Comparison of ENCODE assay signal across 11 cellular contexts in the genomic region with DNA sequence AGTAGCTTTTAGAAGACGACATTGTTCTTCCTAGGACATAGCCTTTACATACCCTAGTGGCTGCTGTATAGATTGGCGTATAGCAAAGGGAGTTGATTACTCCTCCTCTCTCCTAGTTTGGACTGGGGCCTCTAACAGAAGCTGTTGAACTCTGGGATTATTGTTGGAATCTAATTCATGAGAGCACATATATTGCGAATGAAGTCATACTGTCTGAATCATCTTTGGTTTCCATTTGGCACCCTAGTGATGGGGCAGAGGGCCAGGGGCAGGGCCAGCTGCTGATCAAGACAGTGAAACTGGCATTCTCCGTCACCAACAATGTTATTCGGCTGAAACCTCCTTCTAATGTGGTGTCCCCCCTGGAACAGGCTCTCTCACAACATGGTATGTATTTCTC. TPM values are rescaled to one million over a fixed set of nuclear protein-coding genes. Genes with fewer than 3 reads are reported as not detected.
DNase-seq lines count a peak whose midpoint lies in the region; ATAC-seq and TF ChIP-seq lines count a peak whose summit lies in the region.
"Had no signal": no experiment of that assay in that cellular context is flagged by ENCODE, and none has a peak within 500 bp of the region (broad histone marks: within the 10 kb centered on the region; RNA-seq: fewer than 3 reads in every experiment).

No MANE protein-coding gene starts in this region.

- H3K27me3 Mint-ChIP-seq in naive thymus-derived CD4-positive, alpha-beta T cell: no peaks in the 10 kb centered on the region
- H3K27me3 Mint-ChIP-seq: activated T-cell treated with anti-CD3 and anti-CD28 coated beads, Interleukin-2, amount 50 U/mL, for 24 hours had no signal

- no peaks in the 10 kb centered on the region for H3K9me3 ChIP-seq in sigmoid colon
- no peaks in the 10 kb centered on the region for H3K9me3 ChIP-seq in naive thymus-derived CD4-positive, alpha-beta T cell (ENCODE audit: control insufficient read depth in 2 of 3, low read length in 3 of 3)

- 91 to 95% methylated on average over 5 of the region's 5 CpGs for WGBS in sigmoid colon, 2 donors

- no peak overlapping the region for H3K4me3 ChIP-seq in fibroblast of mammary gland (ENCODE audit: control insufficient read depth, low read depth, low read length)
- H3K4me3 ChIP-seq in sigmoid colon: peak overlapping the region in 1 of 4 donors; percentile 14
- H3K4me3 ChIP-seq in naive thymus-derived CD4-positive, alpha-beta T cell (ENCODE audit: low read length): no peak overlapping the region

- H3K4me1 ChIP-seq in sigmoid colon: peaks cover 0 to 11% (median 8%) of the 10 kb centered on the region in 4 donors
- H3K4me1 ChIP-seq in naive thymus-derived CD4-positive, alpha-beta T cell (ENCODE audit: control insufficient read depth in 2 of 2, insufficient read depth in 2 of 2, low read length in 2 of 2): no peaks in the 10 kb centered on the region

- no peak for TF ChIP-seq POLR2A in sigmoid colon (IDR thresholded peaks at IDR 0.05)

- ATAC-seq in SK-N-SH treated with all-trans-retinoic acid at 6 μM for 48 hours: peak; percentile 91
- ATAC-seq in naive thymus-derived CD4-positive, alpha-beta T cell: no peak

- peaks cover 0 to 3% (median 0%) of the 10 kb centered on the region in 7 donors for H3K4me1 Mint-ChIP-seq in naive thymus-derived CD4-positive, alpha-beta T cell

- H3K36me3 ChIP-seq in sigmoid colon: peaks cover 0 to 100% (median 45%) of the 10 kb centered on the region in 4 donors
- H3K36me3 ChIP-seq in naive thymus-derived CD4-positive, alpha-beta T cell (ENCODE audit: control insufficient read depth in 2 of 3, insufficient read depth in 3 of 3, low read length in 3 of 3): peaks cover 10 to 94% (median 30%) of the 10 kb centered on the region in 3 experiments

- DNase-seq in Daoy (ENCODE audit: low read depth) (peak; percentile 89), fibroblast of mammary gland (ENCODE audit: low read depth) (peak; percentile 81), sigmoid colon (no peak), cortex of kidney (lab: John Stamatoyannopoulos, UW) (no peak), NCI-H1694 treated with DMSO at 0.1 percent for 48 hours (lab: John Stamatoyannopoulos, UW) (no peak), occipital lobe (lab: John Stamatoyannopoulos, UW) (no peak)
- no peak for DNase-seq in naive thymus-derived CD4-positive, alpha-beta T cell
- DNase-seq: activated T-cell treated with anti-CD3 and anti-CD28 coated beads, Interleukin-2, amount 50 U/mL, for 24 hours; Calu3; NCI-H1092 treated with DMSO at 0.1 percent for 48 hours had no signal

- POLR2A ChIA-PET in naive thymus-derived CD4-positive, alpha-beta T cell (lab: Charles Lee): interaction anchor here (1.2 kb wide), 1 partner anchor 9 kb away, joined by 5 read pairs; no protein-coding TSS in a partner anchor

- peaks cover 14 to 58% (median 32%) of the 10 kb centered on the region in 5 donors for H3K36me3 Mint-ChIP-seq in naive thymus-derived CD4-positive, alpha-beta T cell

- CTCF ChIA-PET in naive thymus-derived CD4-positive, alpha-beta T cell (lab: Charles Lee): no interaction called here

- TF ChIP-seq EP300 in sigmoid colon (IDR thresholded peaks at IDR 0.05): no peak

- H3K9me3 Mint-ChIP-seq in naive thymus-derived CD4-positive, alpha-beta T cell: no peaks in the 10 kb centered on the region
- H3K9me3 Mint-ChIP-seq: activated T-cell treated with anti-CD3 and anti-CD28 coated beads, Interleukin-2, amount 50 U/mL, for 24 hours had no signal

- intact Hi-C loops in sigmoid colon (cut with DNase I): no loop called here
- intact Hi-C loops in naive thymus-derived CD4-positive, alpha-beta T cell (cut with micrococcal nuclease): no loop called here

- peak overlapping the region in 3 of 4 donors; percentile 37 to 65 (median 50) for H3K27ac ChIP-seq in sigmoid colon
- H3K27ac ChIP-seq in naive thymus-derived CD4-positive, alpha-beta T cell (ENCODE audit: low read depth, low read length): no peak overlapping the region

- no peaks in the 10 kb centered on the region for H3K27me3 ChIP-seq in sigmoid colon
- no peaks in the 10 kb centered on the region for H3K27me3 ChIP-seq in naive thymus-derived CD4-positive, alpha-beta T cell (ENCODE audit: control insufficient read depth in 2 of 2, insufficient read depth in 2 of 2, low read length in 2 of 2)

- TF ChIP-seq CTCF in fibroblast of mammary gland (conservative IDR thresholded peaks at IDR 0.05; ENCODE audit: control insufficient read depth, insufficient read depth, low read depth, low read length) (no peak), sigmoid colon (IDR thresholded peaks at IDR 0.05) (no peak)

- no peak overlapping the region for H3K27ac Mint-ChIP-seq in naive thymus-derived CD4-positive, alpha-beta T cell
- H3K27ac Mint-ChIP-seq: activated T-cell treated with anti-CD3 and anti-CD28 coated beads, Interleukin-2, amount 50 U/mL, for 24 hours had no signal

- no peak overlapping the region for H3K4me3 Mint-ChIP-seq in naive thymus-derived CD4-positive, alpha-beta T cell
- H3K4me3 Mint-ChIP-seq: activated T-cell treated with anti-CD3 and anti-CD28 coated beads, Interleukin-2, amount 50 U/mL, for 24 hours had no signal

TF ChIP-seq in SK-N-SH treated with all-trans-retinoic acid at 6 μM for 48 hours, 23 proteins besides CTCF, POLR2A, EP300 and RAD21:
- TF ChIP-seq, protein P1, sequence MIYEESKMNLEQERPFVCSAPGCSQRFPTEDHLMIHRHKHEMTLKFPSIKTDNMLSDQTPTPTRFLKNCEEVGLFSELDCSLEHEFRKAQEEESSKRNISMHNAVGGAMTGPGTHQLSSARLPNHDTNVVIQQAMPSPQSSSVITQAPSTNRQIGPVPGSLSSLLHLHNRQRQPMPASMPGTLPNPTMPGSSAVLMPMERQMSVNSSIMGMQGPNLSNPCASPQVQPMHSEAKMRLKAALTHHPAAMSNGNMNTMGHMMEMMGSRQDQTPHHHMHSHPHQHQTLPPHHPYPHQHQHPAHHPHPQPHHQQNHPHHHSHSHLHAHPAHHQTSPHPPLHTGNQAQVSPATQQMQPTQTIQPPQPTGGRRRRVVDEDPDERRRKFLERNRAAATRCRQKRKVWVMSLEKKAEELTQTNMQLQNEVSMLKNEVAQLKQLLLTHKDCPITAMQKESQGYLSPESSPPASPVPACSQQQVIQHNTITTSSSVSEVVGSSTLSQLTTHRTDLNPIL (CRISPR knock-in tag; IDR thresholded peaks at IDR 0.05; ENCODE audit: low read depth): 0 out of 2 replicates have a peak, but pooled peaks have one; percentile 24
- TF ChIP-seq SNAI2 (CRISPR knock-in tag; IDR thresholded peaks at IDR 0.05) (peak; percentile 58; the same call in 1 of the 2 replicates), PPARA (CRISPR knock-in tag; IDR thresholded peaks at IDR 0.05; ENCODE audit: borderline replicate concordance) (no peak)

RNA-seq across cellular contexts. Expression of a gene that starts 40.3 kb away (rescaled TPM):
- total RNA-seq in Daoy (2014; rRNA removed; shearing (Covaris generic)): 73.7 and 75.5 TPM in 2 replicates
- total RNA-seq in sigmoid colon: 10 to 100 TPM; 16.6 to 28.8 (median 24.6) TPM
- 10 to 100 TPM in 1 of 3 donors, 1 to 10 TPM in 2; 3.7 to 21.3 (median 5.4) TPM for polyA plus RNA-seq in sigmoid colon
- total RNA-seq in naive thymus-derived CD4-positive, alpha-beta T cell: 10 to 100 TPM; 55.7 to 98.7 (median 63.7) TPM
- polyA plus RNA-seq in naive thymus-derived CD4-positive, alpha-beta T cell: 10 to 100 TPM; 24.8 to 39.5 TPM
- total RNA-seq in occipital lobe: 17.8 TPM

RNA-seq across cellular contexts. Expression of a gene that starts 40.3 kb away (rescaled TPM):
- 19.0 and 21.8 TPM in 2 replicates for total RNA-seq in Daoy (2014; rRNA removed; shearing (Covaris generic))
- total RNA-seq in sigmoid colon (10 to 100 TPM; 66.7 to 78.3 (median 72.9) TPM), occipital lobe (56.6 TPM)
- polyA plus RNA-seq in sigmoid colon: 100 to 1,000 TPM in 1 of 3 donors, 10 to 100 TPM in 2; 49.7 to 143 (median 62.5) TPM
- 100 to 1,000 TPM in 2 of 5 experiments, 10 to 100 TPM in 3; 76.3 to 106 (median 86.2) TPM for total RNA-seq in naive thymus-derived CD4-positive, alpha-beta T cell
- polyA plus RNA-seq in naive thymus-derived CD4-positive, alpha-beta T cell: 10 to 100 TPM; 22.5 to 31.7 TPM

RNA-seq across cellular contexts. Expression of a gene that starts 40.4 kb away (rescaled TPM):
- total RNA-seq in Daoy (2014; rRNA removed; shearing (Covaris generic)): 16.3 and 17.1 TPM in 2 replicates
- 10 to 100 TPM in 1 of 4 donors, 1 to 10 TPM in 3; 6.2 to 11.4 (median 9.3) TPM for total RNA-seq in sigmoid colon
- polyA plus RNA-seq in sigmoid colon: 10 to 100 TPM in 1 of 3 donors, 1 to 10 TPM in 2; 2.4 to 11.1 (median 3.5) TPM
- 10 to 100 TPM in 2 of 5 experiments, 1 to 10 TPM in 3; 6.0 to 12.8 (median 9.5) TPM for total RNA-seq in naive thymus-derived CD4-positive, alpha-beta T cell
- 10 to 100 TPM in 1 of 2 donors, 1 to 10 TPM in 1; 7.6 to 10.5 TPM for polyA plus RNA-seq in naive thymus-derived CD4-positive, alpha-beta T cell
- 14.7 TPM for total RNA-seq in occipital lobe

RNA-seq across cellular contexts. Expression of a gene that starts 48.6 kb away (rescaled TPM):
- 7.8 and 27.4 TPM in 2 replicates for total RNA-seq in Daoy (2014; rRNA removed; shearing (Covaris generic))
- total RNA-seq in sigmoid colon: 10 to 100 TPM; 18.1 to 30.5 (median 25.1) TPM
- 10 to 100 TPM in 1 of 3 donors, 1 to 10 TPM in 2; 8.4 to 44.3 (median 9.9) TPM for polyA plus RNA-seq in sigmoid colon
- 10 to 100 TPM; 50.0 to 73.4 (median 60.7) TPM for total RNA-seq in naive thymus-derived CD4-positive, alpha-beta T cell
- 10 to 100 TPM in 1 of 2 donors, 1 to 10 TPM in 1; 7.1 to 15.2 TPM for polyA plus RNA-seq in naive thymus-derived CD4-positive, alpha-beta T cell
- 18.4 TPM for total RNA-seq in occipital lobe

Comparison
In these comparisons a context has a peak if more than half of its experiments do, and no peak if none do; other contexts are left out.
1. DNase-seq: peak in Daoy (single experiment) and fibroblast of mammary gland (single experiment); none in sigmoid colon (single experiment), cortex of kidney (single experiment), naive thymus-derived CD4-positive, alpha-beta T cell (0 of 9), NCI-H1694 treated with DMSO at 0.1 percent for 48 hours (single experiment) and occipital lobe (single experiment).